25 cellular contexts compared by ENCODE assay signal in genomic region chr15:99412626-99413025, GRCh38.
DNase-seq lines count a peak whose midpoint lies in the region; ATAC-seq and TF ChIP-seq lines count a peak whose summit lies in the region.
"Had no signal": no experiment of that assay in that cellular context is flagged by ENCODE, and none has a peak within 500 bp of the region (broad histone marks: within the 10 kb centered on the region; RNA-seq: fewer than 3 reads in every experiment).

No MANE protein-coding gene starts in this region.

- H3K4me2 ChIP-seq in BLaER1 (0 out of 2 replicates have a peak overlapping the region, but pooled peaks have one; percentile 5), GM23338 (no peak overlapping the region)

- intact Hi-C loops in esophagus muscularis mucosa (cut with DNase I): no loop called here

- 0 out of 2 replicates have a peak, but pooled peaks cover 4% of the 10 kb centered on the region for H3K9me3 ChIP-seq in BLaER1
- H3K9me3 ChIP-seq in esophagus muscularis mucosa: no peaks in the 10 kb centered on the region
- H3K9me3 ChIP-seq: Caco-2, SJCRH30 had no signal

- H3K79me2 ChIP-seq in GM23338 (replicated peaks; ENCODE audit: insufficient read depth): no peaks in the 10 kb centered on the region

- H3K4me1 Mint-ChIP-seq in GM23338: no peaks in the 10 kb centered on the region
- H3K4me1 Mint-ChIP-seq in nephron progenitor cell: peaks cover 5% of the 10 kb centered on the region

- H4K20me1 ChIP-seq in BLaER1 (no peaks in the 10 kb centered on the region), GM23338 (replicated peaks; ENCODE audit: insufficient read depth) (no peaks in the 10 kb centered on the region)

- ATAC-seq in GM23338: no peak
- ATAC-seq: CD8-positive, alpha-beta T cell; GM12878; PC-3; Right ventricle myocardium inferior; SK-N-SH treated with all-trans-retinoic acid at 6 μM for 48 hours had no signal

- H3K4me3 Mint-ChIP-seq in GM23338 (no peak overlapping the region), nephron progenitor cell (no peak overlapping the region)
- H3K4me3 Mint-ChIP-seq: CD8-positive, alpha-beta T cell had no signal

- H2AFZ ChIP-seq in GM23338: 0 out of 2 replicates have a peak overlapping the region, but pooled peaks have one; percentile 5

- H3K27me3 Mint-ChIP-seq in GM23338 (ENCODE audit: insufficient read depth, low read depth, poor library complexity) (peaks cover 6% of the 10 kb centered on the region), nephron progenitor cell (ENCODE audit: low read depth, poor library complexity) (peaks cover 8% of the 10 kb centered on the region)

- DNase-seq in GM23338 (ENCODE audit: low spot score): no peak
- DNase-seq in esophagus muscularis mucosa (ENCODE audit: extremely low spot score): peak; percentile 55
- no peak for DNase-seq in nephron progenitor cell
- DNase-seq in LoVo (ENCODE audit: low spot score): no peak
- DNase-seq in MV-4-11 (lab: John Stamatoyannopoulos, UW): no peak
- DNase-seq in NCI-H2081 (lab: John Stamatoyannopoulos, UW): no peak
- DNase-seq: AML-193; Caco-2; CD8-positive, alpha-beta T cell; Karpas-422; NCI-H1105 treated with DMSO at 0.1 percent for 48 hours; NCI-H146; NCI-H1930; NCI-H446 treated with DMSO at 0.1 percent for 48 hours; NCI-H526; NCI-H82; NK-92 treated with Interleukin-12 subunit alpha and Interleukin-12 subunit beta, amount 100 ng/mL, for 24 hours; PC-3; SJCRH30 had no signal

- WGBS in esophagus muscularis mucosa: 97% methylated on average over 3 of the region's 8 CpGs

- H3K27me3 ChIP-seq in BLaER1 (no peaks in the 10 kb centered on the region), GM23338 (ENCODE audit: insufficient read depth) (no peaks in the 10 kb centered on the region), esophagus muscularis mucosa (no peaks in the 10 kb centered on the region)
- H3K27me3 ChIP-seq: SJCRH30 had no signal

- no peak overlapping the region for H3K9ac ChIP-seq in BLaER1

- TF ChIP-seq POLR2A in esophagus muscularis mucosa (IDR thresholded peaks at IDR 0.05; ENCODE audit: low read depth): no peak

- H3K36me3 ChIP-seq in BLaER1 (no peaks in the 10 kb centered on the region), GM23338 (ENCODE audit: insufficient read depth) (no peaks in the 10 kb centered on the region), esophagus muscularis mucosa (no peaks in the 10 kb centered on the region)
- H3K36me3 ChIP-seq: SJCRH30 had no signal

- peak overlapping the region; percentile 47 for H3K27ac ChIP-seq in BLaER1
- H3K27ac ChIP-seq in GM23338 (ENCODE audit: low read depth): no peak overlapping the region
- H3K27ac ChIP-seq in esophagus muscularis mucosa (replicated peaks in 1 of 4): no peak overlapping the region
- H3K27ac ChIP-seq: C4-2B, HL-60, SJCRH30 had no signal

- TF ChIP-seq EP300 in esophagus muscularis mucosa (IDR thresholded peaks at IDR 0.05): no peak

- H3K27ac Mint-ChIP-seq in GM23338: no peak overlapping the region
- H3K27ac Mint-ChIP-seq in nephron progenitor cell: peak overlapping the region; percentile 58
- H3K27ac Mint-ChIP-seq: CD8-positive, alpha-beta T cell had no signal

- H3K4me3 ChIP-seq in BLaER1 (no peak overlapping the region), GM23338 (no peak overlapping the region), esophagus muscularis mucosa (no peak overlapping the region)
- H3K4me3 ChIP-seq: GM12878, SJCRH30 had no signal

- no peaks in the 10 kb centered on the region for H3F3A ChIP-seq in GM23338 (replicated peaks; ENCODE audit: low read depth)

- no peak for TF ChIP-seq CTCF in GM23338 (conservative IDR thresholded peaks at IDR 0.05; ENCODE audit: low read depth in 2 of 2)
- no peak for TF ChIP-seq CTCF in esophagus muscularis mucosa (IDR thresholded peaks at IDR 0.05)
- no peak for TF ChIP-seq CTCF in nephron progenitor cell (IDR thresholded peaks at IDR 0.05)

- H3K4me1 ChIP-seq in BLaER1 (peaks cover 76% of the 10 kb centered on the region), GM23338 (ENCODE audit: insufficient read depth) (no peaks in the 10 kb centered on the region), esophagus muscularis mucosa (peaks cover 18 to 24% (median 22%) of the 10 kb centered on the region in 4 donors)
- H3K4me1 ChIP-seq: Caco-2 had no signal

- H3K36me3 Mint-ChIP-seq in GM23338 (ENCODE audit: low read depth) (no peaks in the 10 kb centered on the region), nephron progenitor cell (ENCODE audit: low read depth) (no peaks in the 10 kb centered on the region)
- H3K36me3 Mint-ChIP-seq: CD8-positive, alpha-beta T cell had no signal

- H3K9me3 Mint-ChIP-seq in GM23338 (no peaks in the 10 kb centered on the region), nephron progenitor cell (no peaks in the 10 kb centered on the region)
- H3K9me3 Mint-ChIP-seq: CD8-positive, alpha-beta T cell had no signal

- no peaks in the 10 kb centered on the region for H3K9me2 ChIP-seq in GM23338 (ENCODE audit: insufficient read depth)

TF ChIP-seq in GM23338, 12 proteins besides CTCF, POLR2A, EP300 and RAD21:
- TF ChIP-seq EZH2 (IDR thresholded peaks at IDR 0.05; ENCODE audit: low read depth, unreplicated experiment) (no peak), POLR2AphosphoS5 (IDR thresholded peaks at IDR 0.05; ENCODE audit: low read depth) (no peak), ZNF462 (CRISPR knock-in tag; IDR thresholded peaks at IDR 0.05) (no peak), ZNF114 (CRISPR knock-in tag; IDR thresholded peaks at IDR 0.05) (no peak), STAT1 (IDR thresholded peaks at IDR 0.05; ENCODE audit: unreplicated experiment) (no peak)
